ENCODE assay signal across 9 cellular contexts in the genomic region with DNA sequence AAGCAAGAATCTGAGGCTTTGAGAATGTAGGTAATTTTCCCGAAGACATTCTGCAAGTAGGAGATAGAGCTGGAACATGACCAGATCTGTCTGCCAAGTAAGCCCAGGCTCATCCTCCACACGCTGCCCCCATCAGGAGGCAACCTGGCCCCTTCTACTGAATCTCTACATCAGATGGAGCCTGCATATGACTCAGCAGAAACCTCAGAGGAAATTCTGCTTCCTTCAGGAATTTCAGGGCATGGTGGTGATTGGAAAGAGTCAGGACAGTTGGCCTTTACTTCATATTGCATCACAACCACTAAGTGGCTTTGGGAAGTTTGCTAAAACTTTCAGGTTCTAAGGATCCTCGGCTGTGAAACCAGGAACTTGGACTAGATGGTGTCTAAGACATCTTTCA.
A peak's percentile ranks its signal among the peaks of the same experiment; 100 is the strongest.
DNase-seq lines count a peak whose midpoint lies in the region; ATAC-seq and TF ChIP-seq lines count a peak whose summit lies in the region.
"Had no signal": no experiment of that assay in that cellular context is flagged by ENCODE, and none has a peak within 500 bp of the region (broad histone marks: within the 10 kb centered on the region; RNA-seq: fewer than 3 reads in every experiment).

No MANE protein-coding gene starts in this region.

- H3K4me3 ChIP-seq in RWPE2 (ENCODE audit: severe bottlenecking) (no peak overlapping the region), epithelial cell of esophagus (ENCODE audit: low read length) (no peak overlapping the region), skeletal muscle cell (ENCODE audit: low read depth, low read length) (no peak overlapping the region)
- H3K4me3 ChIP-seq: lung had no signal

- no peaks in the 10 kb centered on the region for H3K27me3 ChIP-seq in RWPE2 (ENCODE audit: insufficient read depth, poor library complexity, severe bottlenecking)

- no peaks in the 10 kb centered on the region for H3K9me3 Mint-ChIP-seq in type B pancreatic cell

- H3K4me1 Mint-ChIP-seq in type B pancreatic cell (ENCODE audit: unreplicated experiment): peaks cover 4% of the 10 kb centered on the region

- H3K9me3 ChIP-seq in RWPE2 (ENCODE audit: severe bottlenecking): peaks cover 3% of the 10 kb centered on the region

- H3K4me1 ChIP-seq in RWPE2 (ENCODE audit: insufficient read depth, poor library complexity, severe bottlenecking): peaks cover 28% of the 10 kb centered on the region

- no peaks in the 10 kb centered on the region for H3K36me3 ChIP-seq in RWPE2 (ENCODE audit: low read depth)

- H3K27ac Mint-ChIP-seq in type B pancreatic cell: no peak overlapping the region

- TF ChIP-seq CTCF in RWPE2 (IDR thresholded peaks at IDR 0.05; ENCODE audit: poor library complexity, severe bottlenecking) (no peak), epithelial cell of esophagus (IDR thresholded peaks at IDR 0.05; ENCODE audit: insufficient read depth, low read depth, low read length, missing control alignments) (no peak), type B pancreatic cell (conservative IDR thresholded peaks at IDR 0.05) (no peak)

- peak; percentile 81 for DNase-seq in GM03348 (ENCODE audit: low spot score)
- no peak for DNase-seq in RWPE2 (ENCODE audit: low spot score)
- peak; percentile 20 for DNase-seq in epithelial cell of esophagus (ENCODE audit: low read depth)
- DNase-seq in skeletal muscle cell (ENCODE audit: low read depth): peak; percentile 98
- DNase-seq in nucleus accumbens (lab: John Stamatoyannopoulos, UW): no peak
- DNase-seq in type B pancreatic cell (ENCODE audit: extremely low spot score, unreplicated experiment): no peak
- no peak for DNase-seq in NCI-H2196 (lab: John Stamatoyannopoulos, UW; ENCODE audit: unreplicated experiment)

- no peaks in the 10 kb centered on the region for H3K27me3 Mint-ChIP-seq in type B pancreatic cell

- peak; percentile 31; the same call in 2 of the 3 replicates for ATAC-seq in RWPE2 (ENCODE audit: low read depth)
- ATAC-seq in GM18502 (IDR thresholded peaks at IDR 0.05; ENCODE audit: poor library complexity, unreplicated experiment): no peak

- no peak overlapping the region for H3K4me3 Mint-ChIP-seq in type B pancreatic cell

- no peaks in the 10 kb centered on the region for H3K36me3 Mint-ChIP-seq in type B pancreatic cell

- H3K27ac ChIP-seq in RWPE2 (ENCODE audit: poor library complexity, severe bottlenecking): peak overlapping the region; percentile 89

Comparison
In these comparisons a context has a peak if more than half of its experiments do, and no peak if none do; other contexts are left out.
1. DNase-seq: peak in GM03348 (single experiment), epithelial cell of esophagus (single experiment) and skeletal muscle cell (single experiment); none in RWPE2 (single experiment), nucleus accumbens (0 of 56), type B pancreatic cell (single experiment) and NCI-H2196 (single experiment).